In genomic region chr12:62934799-62935674, GRCh38 we compare ENCODE assay signal across 8 cellular contexts. TPM values are rescaled to one million over a fixed set of nuclear protein-coding genes. Genes with fewer than 3 reads are reported as not detected.
DNase-seq lines count a peak whose midpoint lies in the region; TF ChIP-seq lines count a peak whose summit lies in the region.

Gene PPM1H, minus strand, starts transcription at chr12:62935150. Its CDS starts 414 bp downstream, at chr12:62934736.

- 0 out of 2 replicates have a peak, but pooled peaks cover 4% of the 10 kb centered on the region for H3K27me3 ChIP-seq in HAP-1 (ENCODE audit: low read depth)
- H3K27me3 ChIP-seq in sigmoid colon = peaks cover 0 to 10% (median 8%) of the 10 kb centered on the region in 3 donors

- H3K27ac ChIP-seq in RWPE1 (no peak within 1 kb of the TSS), sigmoid colon (peak within 1 kb of the TSS in 2 of 4 donors; percentile 34 to 36)

- 1% methylated on average over 69 of the region's 69 CpGs for WGBS in sigmoid colon, 2 donors

- peak; percentile 68 to 85 for DNase-seq in NCI-H2081 (lab: John Stamatoyannopoulos, UW)
- no peak for DNase-seq in NCI-H2081 treated with DMSO at 0.1 percent for 48 hours (lab: John Stamatoyannopoulos, UW)
- DNase-seq in HAP-1 (ENCODE audit: low spot score in 2 of 2) = peak; percentile 81 to 90
- peak; percentile 45 for DNase-seq in LHCN-M2 (ENCODE audit: low read depth)
- peak; percentile 43 for DNase-seq in RWPE1 (ENCODE audit: low spot score)
- DNase-seq in T47D (ENCODE audit: low read depth in 1 of 2, low spot score in 1 of 2) = peak; percentile 90 to 96
- DNase-seq in sigmoid colon = peak; percentile 67

- in situ Hi-C loops in HAP-1 (cut with MboI; ENCODE audit: low sequenced_read_pairs) = no loop called here
- in situ Hi-C loops in T47D (cut with HindIII; ENCODE audit: low pct_unique_long_range_greater_than_20kb, low sequenced_read_pairs) = no loop called here

- intact Hi-C loops in sigmoid colon (cut with DNase I) = no loop called here

- CTCF ChIA-PET in RWPE1 (lab: Yijun Ruan, JAX) = interaction anchor here (0.6 to 0.8 kb wide), 9 partner anchors 17 to 1327 kb away, joined by 3 to 4 read pairs (median 3); no protein-coding TSS in a partner anchor

- no peak for TF ChIP-seq POLR2A in sigmoid colon (IDR thresholded peaks at IDR 0.05)

- H3K36me3 ChIP-seq in HAP-1 (replicated peaks) (no peaks in the 10 kb centered on the region), sigmoid colon (no peaks in the 10 kb centered on the region)

- POLR2A ChIA-PET in RWPE1 (lab: Yijun Ruan, JAX; ENCODE audit: low non-redundant PET) = no interaction called here

- H3K4me1 ChIP-seq in HAP-1 = peaks cover 21% of the 10 kb centered on the region
- peaks cover 0 to 24% (median 17%) of the 10 kb centered on the region in 4 donors for H3K4me1 ChIP-seq in sigmoid colon

- H3K9me3 ChIP-seq in HAP-1 (no peaks in the 10 kb centered on the region), iPS-18c (ENCODE audit: control insufficient read depth, insufficient read depth, low read length) (peaks cover 2% of the 10 kb centered on the region), sigmoid colon (no peaks in the 10 kb centered on the region)

- peak within 1 kb of the TSS; percentile 61 for H3K4me3 ChIP-seq in HAP-1
- H3K4me3 ChIP-seq in iPS-18c (ENCODE audit: insufficient read depth, low read depth, low read length) = peak within 1 kb of the TSS; percentile 85
- H3K4me3 ChIP-seq in sigmoid colon = peak within 1 kb of the TSS; percentile 37 to 77 (median 66)

- no peak for TF ChIP-seq EP300 in sigmoid colon (IDR thresholded peaks at IDR 0.05)

- TF ChIP-seq CTCF in RWPE1 (conservative IDR thresholded peaks at IDR 0.05; ENCODE audit: low read depth) (0 out of 2 replicates have a peak, but pooled peaks have one; percentile 14), sigmoid colon (IDR thresholded peaks at IDR 0.05) (peak in 1 of 4 experiments; percentile 22)

RNA-seq across cellular contexts. Expression of gene PPM1H, which starts in this region (rescaled TPM):
- total RNA-seq in LHCN-M2 (2014; rRNA removed) (0.90 and 1.6 TPM in 2 replicates), sigmoid colon (1 to 10 TPM; 1.5 to 4.3 (median 3.1) TPM)
- polyA plus RNA-seq in LHCN-M2 (2012) = 2.5 TPM
- 1 to 10 TPM in 2 of 3 donors, under 1 TPM in 1; 0.92 to 3.1 (median 1.2) TPM for polyA plus RNA-seq in sigmoid colon
